8 cellular contexts compared by ENCODE assay signal in genomic region chr11:102341844-102342318, GRCh38. TPM values are rescaled to one million over a fixed set of nuclear protein-coding genes. Genes with fewer than 3 reads are reported as not detected.
DNase-seq lines count a peak whose midpoint lies in the region; ATAC-seq and TF ChIP-seq lines count a peak whose summit lies in the region.

No MANE protein-coding gene starts in this region.

- CTCF ChIA-PET in AG04450 (lab: Charles Lee) = interaction anchor here (0.6 to 5.4 kb wide), 40 partner anchors 8 to 776 kb away, joined by 3 to 102 read pairs (median 5); no protein-coding TSS in a partner anchor

- no peak overlapping the region for H3K27ac Mint-ChIP-seq in central memory CD8-positive, alpha-beta T cell (ENCODE audit: low read depth)

- no peak overlapping the region for H3K27ac ChIP-seq in AG04450 (ENCODE audit: low read depth, low read length)

- H3K4me3 ChIP-seq in AG04450 (ENCODE audit: low read depth, low read length) = no peak overlapping the region

- peak; percentile 68 for DNase-seq in AG04450 (ENCODE audit: low read depth, low spot score)
- DNase-seq in NCI-H2227 treated with DMSO at 0.1 percent for 48 hours (lab: John Stamatoyannopoulos, UW) = peak; percentile 42
- peak; percentile 56 for DNase-seq in activated CD4-positive, CD25-positive, alpha-beta regulatory T cell treated with anti-CD3 and anti-CD28 coated beads, Interleukin-2, amount 50 U/mL, for 16 hours (ENCODE audit: low read depth, low spot score)
- DNase-seq in central memory CD8-positive, alpha-beta T cell (ENCODE audit: low spot score in 2 of 2) = peak; percentile 64
- DNase-seq in kidney tubule cell (ENCODE audit: low spot score) = peak; percentile 87
- peak; percentile 49 to 60 for DNase-seq in stimulated activated CD4-positive, alpha-beta T cell treated with anti-CD3 and anti-CD28 coated beads, Interleukin-4, amount 100 ng/mL, for 4 hours

- H3K4me3 Mint-ChIP-seq in central memory CD8-positive, alpha-beta T cell = no peak overlapping the region

- peak; percentile 57 for ATAC-seq in GM18517 (IDR thresholded peaks at IDR 0.05; ENCODE audit: unreplicated experiment)
- ATAC-seq in HG03135 (IDR thresholded peaks at IDR 0.05; ENCODE audit: unreplicated experiment) = peak; percentile 46
- ATAC-seq in central memory CD8-positive, alpha-beta T cell (replicated peaks; ENCODE audit: extremely low read depth, poor library complexity, severe bottlenecking) = peak; percentile 20

- peak; percentile 81 for TF ChIP-seq CTCF in AG04450 (IDR thresholded peaks at IDR 0.05; ENCODE audit: low read depth, low read length)

- POLR2A ChIA-PET in AG04450 (lab: Yijun Ruan, JAX) = interaction anchor here (0.6 kb wide), 1 partner anchor 169 kb away, joined by 3 read pairs; no protein-coding TSS in a partner anchor

- H3K36me3 Mint-ChIP-seq in central memory CD8-positive, alpha-beta T cell (ENCODE audit: insufficient read depth) = peaks cover 24% of the 10 kb centered on the region

- no peaks in the 10 kb centered on the region for H3K27me3 Mint-ChIP-seq in central memory CD8-positive, alpha-beta T cell

- no peaks in the 10 kb centered on the region for H3K27me3 ChIP-seq in AG04450 (ENCODE audit: control insufficient read depth, insufficient read depth, low read length)

- no peaks in the 10 kb centered on the region for H3K9me3 ChIP-seq in AG04450 (ENCODE audit: control insufficient read depth, insufficient read depth, low read length)

- no peaks in the 10 kb centered on the region for H3K9me3 Mint-ChIP-seq in central memory CD8-positive, alpha-beta T cell

- peaks cover 18% of the 10 kb centered on the region for H3K4me1 Mint-ChIP-seq in central memory CD8-positive, alpha-beta T cell

RNA-seq across cellular contexts. Expression of gene BIRC2, which starts 5.1 kb away (rescaled TPM):
- polyA plus RNA-seq in AG04450 (2011; rRNA removed) = 53.2 and 64.3 TPM in 2 replicates
- polyA minus RNA-seq in AG04450 (2011; rRNA and poly(A)+ RNA removed) = 30.7 and 59.6 TPM in 2 replicates

RNA-seq across cellular contexts. Expression of gene BIRC3, which starts 24.6 kb away (rescaled TPM):
- polyA plus RNA-seq in AG04450 (2011; rRNA removed) = 2.8 and 3.5 TPM in 2 replicates
- 0.78 and 2.1 TPM in 2 replicates for polyA minus RNA-seq in AG04450 (2011; rRNA and poly(A)+ RNA removed)
